10 cellular contexts compared by ENCODE assay signal in the genomic region with DNA sequence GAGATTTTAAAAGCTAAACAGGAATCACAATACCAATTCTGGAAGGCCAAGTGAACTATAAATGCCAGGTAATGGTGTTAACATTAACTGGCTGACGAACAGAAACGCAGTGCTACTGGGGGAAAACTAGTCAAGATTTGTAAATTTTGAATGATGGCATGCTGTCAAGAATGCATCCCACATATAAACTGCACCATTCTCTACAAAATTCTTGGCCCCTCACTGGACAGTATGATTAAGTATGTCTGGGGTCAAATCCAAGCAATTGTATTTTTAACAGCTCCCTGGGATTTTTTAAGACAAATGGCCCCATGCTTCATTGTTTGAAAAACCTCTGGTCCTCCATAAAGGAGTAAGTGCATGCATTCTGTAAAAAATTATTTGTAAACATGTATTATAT.
"Had no signal": no experiment of that assay in that cellular context is flagged by ENCODE, and none has a peak within 500 bp of the region (broad histone marks: within the 10 kb centered on the region; RNA-seq: fewer than 3 reads in every experiment).

No MANE protein-coding gene starts in this region.

- H3K9me3 Mint-ChIP-seq: GM23338, HFFc6 had no signal

- DNase-seq: GM23248, GOT3, H7, H9, HCEC 1CT, HFFc6 had no signal

- H3K4me2 ChIP-seq: GM23338 had no signal

- H3K4me3 Mint-ChIP-seq: GM23338, H9, HFFc6 had no signal

- H3K4me3 ChIP-seq: GM23248, GM23338, HAP-1 had no signal

- H2AFZ ChIP-seq: GM23248, GM23338 had no signal

- H3K27ac ChIP-seq: GM23248 had no signal

- H3K9me3 ChIP-seq: HAP-1 had no signal

- H3K9ac ChIP-seq: GM23248 had no signal

- H3K36me3 ChIP-seq: HAP-1 had no signal

- H3K27ac Mint-ChIP-seq: GM23338, H9, HFFc6 had no signal

- FAIRE-seq: H1, H54 had no signal

- H3K4me1 ChIP-seq: HAP-1 had no signal
